Comparison of ENCODE assay signal across 20 cellular contexts in genomic region chr5:10654566-10654965, GRCh38.
"Had no signal": no experiment of that assay in that cellular context is flagged by ENCODE, and none has a peak within 500 bp of the region (broad histone marks: within the 10 kb centered on the region; RNA-seq: fewer than 3 reads in every experiment).

No MANE protein-coding gene starts in this region.

- H3K4me3 Mint-ChIP-seq: activated CD4-positive, alpha-beta memory T cell treated with anti-CD3 and anti-CD28 coated beads, Interleukin-2, amount 10 ng/mL, durations not matched to agents 7 days and 5 days; activated CD4-positive, alpha-beta T cell treated with anti-CD3 and anti-CD28 coated beads, Interleukin-2, amount 10 ng/mL, durations not matched to agents 24 days and 14 days; activated naive CD8-positive, alpha-beta T cell treated with anti-CD3 and anti-CD28 coated beads, Interleukin-2, amount 50 U/mL, for 24 hours; activated T-helper 1 cell treated with anti-CD3 and anti-CD28 coated beads, Interleukin-12 subunit alpha, Interleukin-12 subunit beta, Interleukin-2, Interleukin-4 antibody, amounts not matched to agents 30 ng/mL and 10 ng/mL and 1 ng/mL, durations not matched to agents 14 hours and 24 hours and 36 hours; central memory CD8-positive, alpha-beta T cell; immature natural killer cell; natural killer cell; stimulated activated naive CD8-positive, alpha-beta T cell treated with anti-CD3 and anti-CD28 coated beads, Interleukin-15, amount 100 ng/mL, for 72 hours had no signal

- H3K4me1 Mint-ChIP-seq: activated CD4-positive, alpha-beta memory T cell treated with anti-CD3 and anti-CD28 coated beads, Interleukin-2, amount 10 ng/mL, durations not matched to agents 7 days and 5 days; activated CD4-positive, alpha-beta T cell treated with anti-CD3 and anti-CD28 coated beads, Interleukin-2, amount 10 ng/mL, durations not matched to agents 24 days and 14 days; activated naive CD8-positive, alpha-beta T cell treated with anti-CD3 and anti-CD28 coated beads, Interleukin-2, amount 50 U/mL, for 24 hours; central memory CD8-positive, alpha-beta T cell; immature natural killer cell; natural killer cell; stimulated activated naive CD8-positive, alpha-beta T cell treated with anti-CD3 and anti-CD28 coated beads, Interleukin-15, amount 100 ng/mL, for 72 hours had no signal

- H3K36me3 ChIP-seq: transverse colon had no signal

- H3K4me3 ChIP-seq: hepatocyte, suprapubic skin, transverse colon had no signal

- H3K27me3 Mint-ChIP-seq: activated CD4-positive, alpha-beta memory T cell treated with anti-CD3 and anti-CD28 coated beads, Interleukin-2, amount 10 ng/mL, durations not matched to agents 7 days and 5 days; activated CD4-positive, alpha-beta T cell treated with anti-CD3 and anti-CD28 coated beads, Interleukin-2, amount 10 ng/mL, durations not matched to agents 24 days and 14 days; activated naive CD8-positive, alpha-beta T cell treated with anti-CD3 and anti-CD28 coated beads, Interleukin-2, amount 50 U/mL, for 24 hours; central memory CD8-positive, alpha-beta T cell; stimulated activated naive CD8-positive, alpha-beta T cell treated with anti-CD3 and anti-CD28 coated beads, Interleukin-15, amount 100 ng/mL, for 72 hours had no signal

- H3K27ac ChIP-seq: hepatocyte, suprapubic skin, transverse colon had no signal

- H3K9me3 Mint-ChIP-seq: activated CD4-positive, alpha-beta T cell treated with anti-CD3 and anti-CD28 coated beads, Interleukin-2, amount 10 ng/mL, durations not matched to agents 24 days and 14 days; activated T-helper 1 cell treated with anti-CD3 and anti-CD28 coated beads, Interleukin-12 subunit alpha, Interleukin-12 subunit beta, Interleukin-2, Interleukin-4 antibody, amounts not matched to agents 30 ng/mL and 10 ng/mL and 1 ng/mL, durations not matched to agents 14 hours and 24 hours and 36 hours; central memory CD8-positive, alpha-beta T cell; immature natural killer cell; natural killer cell; stimulated activated naive CD8-positive, alpha-beta T cell treated with anti-CD3 and anti-CD28 coated beads, Interleukin-15, amount 100 ng/mL, for 72 hours had no signal

- H3K27ac Mint-ChIP-seq: activated CD4-positive, alpha-beta memory T cell treated with anti-CD3 and anti-CD28 coated beads, Interleukin-2, amount 10 ng/mL, durations not matched to agents 7 days and 5 days; activated CD4-positive, alpha-beta T cell treated with anti-CD3 and anti-CD28 coated beads, Interleukin-2, amount 10 ng/mL, durations not matched to agents 24 days and 14 days; activated naive CD8-positive, alpha-beta T cell treated with anti-CD3 and anti-CD28 coated beads, Interleukin-2, amount 50 U/mL, for 24 hours; activated T-helper 1 cell treated with anti-CD3 and anti-CD28 coated beads, Interleukin-12 subunit alpha, Interleukin-12 subunit beta, Interleukin-2, Interleukin-4 antibody, amounts not matched to agents 30 ng/mL and 10 ng/mL and 1 ng/mL, durations not matched to agents 14 hours and 24 hours and 36 hours; immature natural killer cell; natural killer cell had no signal

- H3K36me3 Mint-ChIP-seq: immature natural killer cell, natural killer cell had no signal

- DNase-seq: activated CD4-positive, alpha-beta memory T cell treated with anti-CD3 and anti-CD28 coated beads, Interleukin-2, amount 10 ng/mL, durations not matched to agents 7 days and 5 days; activated CD4-positive, alpha-beta T cell treated with anti-CD3 and anti-CD28 coated beads, Interleukin-2, amount 10 ng/mL, durations not matched to agents 24 days and 14 days; activated gamma-delta T cell; activated naive CD4-positive, alpha-beta T cell treated with anti-CD3 and anti-CD28 coated beads, Interleukin-2, amount 50 U/mL, for 16 hours; activated naive CD8-positive, alpha-beta T cell treated with anti-CD3 and anti-CD28 coated beads, Interleukin-2, amount 50 U/mL, for 24 hours; effector memory CD4-positive, alpha-beta T cell; foreskin melanocyte; immature natural killer cell; left ventricle myocardium superior; mammary epithelial cell; midbrain; natural killer cell; nucleus accumbens; stimulated activated CD4-positive, alpha-beta T cell treated with anti-CD3 and anti-CD28 coated beads, Interleukin-4, amount 100 ng/mL, for 24 hours; stimulated activated naive CD8-positive, alpha-beta T cell treated with anti-CD3 and anti-CD28 coated beads, Interleukin-15, amount 100 ng/mL, for 72 hours; transverse colon had no signal

- H3K27me3 ChIP-seq: hepatocyte, suprapubic skin had no signal

- H3K4me1 ChIP-seq: transverse colon had no signal

- H3K9me3 ChIP-seq: suprapubic skin, transverse colon had no signal
